8 cellular contexts compared by ENCODE assay signal in the genomic region with DNA sequence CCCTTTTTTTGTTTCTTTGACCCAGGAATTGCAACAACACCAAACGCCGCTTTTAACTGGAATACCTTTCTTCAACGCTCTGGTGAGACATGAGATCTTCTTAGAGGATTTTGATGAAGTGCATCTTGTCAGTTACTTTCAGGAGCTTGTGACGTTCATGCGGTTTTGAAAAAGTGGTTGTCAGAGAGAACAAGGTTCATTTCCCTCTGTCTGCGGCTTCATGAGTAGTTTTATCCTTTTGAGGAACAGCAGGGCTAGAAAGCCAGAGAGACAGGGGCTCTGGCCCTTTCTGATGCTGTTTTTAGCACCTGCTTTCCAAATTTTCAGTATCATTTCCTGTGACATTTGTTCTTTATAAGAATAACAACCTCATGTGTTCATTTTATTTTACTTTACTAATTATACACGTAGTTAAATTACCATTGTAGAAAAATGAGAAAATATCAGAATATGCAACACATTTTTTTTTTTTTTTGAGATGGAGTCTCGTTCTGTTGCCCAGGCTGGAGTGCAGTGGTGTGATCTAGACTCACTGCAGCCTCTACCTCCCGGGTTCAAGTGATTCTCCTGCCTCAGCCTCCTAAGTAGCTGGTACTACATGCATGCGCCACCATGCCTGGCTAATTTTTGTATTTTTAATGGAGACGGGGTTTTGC.
DNase-seq lines count a peak whose midpoint lies in the region; ATAC-seq and TF ChIP-seq lines count a peak whose summit lies in the region.

No MANE protein-coding gene starts in this region.

- H3K27ac Mint-ChIP-seq in CD4-positive, CD25-positive, alpha-beta regulatory T cell = peak overlapping the region in 1 of 3 donors; percentile 34

- no peaks in the 10 kb centered on the region for H3K9me3 ChIP-seq in CD4-positive, CD25-positive, alpha-beta regulatory T cell (ENCODE audit: control insufficient read depth in 2 of 2, low read length in 2 of 2)
- no peaks in the 10 kb centered on the region for H3K9me3 ChIP-seq in SK-N-SH

- WGBS in SK-N-SH (ENCODE audit: low lambda C conversion rate) = 45% methylated on average over 11 of the region's 11 CpGs

- CTCF ChIA-PET in SK-N-SH (lab: Yijun Ruan, JAX) = no interaction called here

- ATAC-seq in CD4-positive, CD25-positive, alpha-beta regulatory T cell (ENCODE audit: low read depth in 2 of 2) = no peak
- ATAC-seq in GM19372 (IDR thresholded peaks at IDR 0.05; ENCODE audit: low read depth, unreplicated experiment) (peak; percentile 83), HG03354 (IDR thresholded peaks at IDR 0.05; ENCODE audit: poor library complexity, severe bottlenecking, unreplicated experiment) (peak; percentile 98)

- peak overlapping the region in 1 of 4 donors; percentile 32 for H3K4me3 Mint-ChIP-seq in CD4-positive, CD25-positive, alpha-beta regulatory T cell

- TF ChIP-seq RAD21 in SK-N-SH (IDR thresholded peaks at IDR 0.05; ENCODE audit: low read length) = no peak

- H3K4me1 ChIP-seq in CD4-positive, CD25-positive, alpha-beta regulatory T cell (ENCODE audit: control insufficient read depth, insufficient read depth, low read length, poor library complexity, severe bottlenecking) = no peaks in the 10 kb centered on the region
- no peaks in the 10 kb centered on the region; a peak in 1 of 4 replicates for H3K4me1 ChIP-seq in SK-N-SH (ENCODE audit: control insufficient read depth in 1 of 2, insufficient read depth in 2 of 2, low read depth in 1 of 2, low read length in 1 of 2)

- no peaks in the 10 kb centered on the region for H3K27me3 ChIP-seq in CD4-positive, CD25-positive, alpha-beta regulatory T cell (ENCODE audit: control insufficient read depth, insufficient read depth, low read length)
- H3K27me3 ChIP-seq in SK-N-SH (ENCODE audit: insufficient read depth) = no peaks in the 10 kb centered on the region

- no peak for TF ChIP-seq EP300 in SK-N-SH (IDR thresholded peaks at IDR 0.05; ENCODE audit: borderline replicate concordance in 1 of 2, low read depth in 1 of 2, low read length in 1 of 2)

- no peak overlapping the region for H2AFZ ChIP-seq in SK-N-SH (ENCODE audit: low read depth)

- H3K27ac ChIP-seq in CD4-positive, CD25-positive, alpha-beta regulatory T cell (ENCODE audit: insufficient read depth, low read length, poor library complexity, severe bottlenecking) = no peak overlapping the region
- H3K27ac ChIP-seq in SK-N-SH (ENCODE audit: low read depth in 2 of 2, low read length in 1 of 2) = no peak overlapping the region

- no peaks in the 10 kb centered on the region for H3K36me3 ChIP-seq in CD4-positive, CD25-positive, alpha-beta regulatory T cell (ENCODE audit: control insufficient read depth, insufficient read depth, low read length)
- H3K36me3 ChIP-seq in SK-N-SH (replicated peaks in 1 of 2; ENCODE audit: control insufficient read depth in 1 of 2, insufficient read depth in 2 of 2, low read length in 1 of 2) = no peaks in the 10 kb centered on the region

- H3K27me3 Mint-ChIP-seq in CD4-positive, CD25-positive, alpha-beta regulatory T cell = no peaks in the 10 kb centered on the region

- POLR2A ChIA-PET in SK-N-SH (lab: Yijun Ruan, JAX) = no interaction called here

- TF ChIP-seq CTCF in SK-N-SH (IDR thresholded peaks at IDR 0.05) = no peak

- peaks cover 3 to 9% (median 7%) of the 10 kb centered on the region in 4 donors for H3K4me1 Mint-ChIP-seq in CD4-positive, CD25-positive, alpha-beta regulatory T cell

- no peaks in the 10 kb centered on the region for H3K79me2 ChIP-seq in SK-N-SH (ENCODE audit: insufficient read depth)

- H3K9ac ChIP-seq in SK-N-SH = no peak overlapping the region

- peaks cover 0 to 5% (median 0%) of the 10 kb centered on the region in 7 donors for H3K9me3 Mint-ChIP-seq in CD4-positive, CD25-positive, alpha-beta regulatory T cell

- DNase-seq in CD4-positive, CD25-positive, alpha-beta regulatory T cell = peak in 2 of 3 donors; percentile 21 to 78
- peak; percentile 24 to 50 for DNase-seq in activated T-cell treated with anti-CD3 and anti-CD28 coated beads, Interleukin-2, amount 50 U/mL, for 48 hours
- DNase-seq in SK-N-SH = no peak
- no peak for DNase-seq in SHP77 treated with DMSO at 0.1 percent for 48 hours (lab: John Stamatoyannopoulos, UW)
- no peak for DNase-seq in DMS 273 (lab: John Stamatoyannopoulos, UW; ENCODE audit: unreplicated experiment)
- DNase-seq in H4 (ENCODE audit: low spot score) = no peak

- no peak overlapping the region for H3K4me3 ChIP-seq in CD4-positive, CD25-positive, alpha-beta regulatory T cell (ENCODE audit: low read depth, low read length)
- H3K4me3 ChIP-seq in SK-N-SH (ENCODE audit: low read depth in 2 of 2, low read length in 1 of 2) = no peak overlapping the region

- H3K9me2 ChIP-seq in SK-N-SH = no peaks in the 10 kb centered on the region

- H4K20me1 ChIP-seq in SK-N-SH (ENCODE audit: insufficient read depth) = no peaks in the 10 kb centered on the region

- H3K4me2 ChIP-seq in SK-N-SH = no peak overlapping the region

- H3K36me3 Mint-ChIP-seq in CD4-positive, CD25-positive, alpha-beta regulatory T cell = no peaks in the 10 kb centered on the region

- no peaks in the 10 kb centered on the region for H3F3A ChIP-seq in SK-N-SH (replicated peaks; ENCODE audit: insufficient read depth)

TF ChIP-seq in SK-N-SH, 30 proteins besides CTCF, POLR2A, EP300 and RAD21:
- TF ChIP-seq, protein P1, sequence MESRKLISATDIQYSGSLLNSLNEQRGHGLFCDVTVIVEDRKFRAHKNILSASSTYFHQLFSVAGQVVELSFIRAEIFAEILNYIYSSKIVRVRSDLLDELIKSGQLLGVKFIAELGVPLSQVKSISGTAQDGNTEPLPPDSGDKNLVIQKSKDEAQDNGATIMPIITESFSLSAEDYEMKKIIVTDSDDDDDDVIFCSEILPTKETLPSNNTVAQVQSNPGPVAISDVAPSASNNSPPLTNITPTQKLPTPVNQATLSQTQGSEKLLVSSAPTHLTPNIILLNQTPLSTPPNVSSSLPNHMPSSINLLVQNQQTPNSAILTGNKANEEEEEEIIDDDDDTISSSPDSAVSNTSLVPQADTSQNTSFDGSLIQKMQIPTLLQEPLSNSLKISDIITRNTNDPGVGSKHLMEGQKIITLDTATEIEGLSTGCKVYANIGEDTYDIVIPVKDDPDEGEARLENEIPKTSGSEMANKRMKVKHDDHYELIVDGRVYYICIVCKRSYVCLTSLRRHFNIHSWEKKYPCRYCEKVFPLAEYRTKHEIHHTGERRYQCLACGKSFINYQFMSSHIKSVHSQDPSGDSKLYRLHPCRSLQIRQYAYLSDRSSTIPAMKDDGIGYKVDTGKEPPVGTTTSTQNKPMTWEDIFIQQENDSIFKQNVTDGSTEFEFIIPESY (IDR thresholded peaks at IDR 0.05; ENCODE audit: borderline replicate concordance, low read depth) = no peak
- TF ChIP-seq POLR2AphosphoS5 (IDR thresholded peaks at IDR 0.05; ENCODE audit: low read depth, low read length) = no peak
- TF ChIP-seq FOSL2 (IDR thresholded peaks at IDR 0.05; ENCODE audit: borderline replicate concordance, low read depth) = no peak
- no peak for TF ChIP-seq JUND (IDR thresholded peaks at IDR 0.05)
- TF ChIP-seq SMC3 (IDR thresholded peaks at IDR 0.05; ENCODE audit: low read depth, low read length) = no peak
- no peak for TF ChIP-seq TEAD4 (IDR thresholded peaks at IDR 0.05; ENCODE audit: borderline replicate concordance, insufficient read depth)
- TF ChIP-seq, protein P2, sequence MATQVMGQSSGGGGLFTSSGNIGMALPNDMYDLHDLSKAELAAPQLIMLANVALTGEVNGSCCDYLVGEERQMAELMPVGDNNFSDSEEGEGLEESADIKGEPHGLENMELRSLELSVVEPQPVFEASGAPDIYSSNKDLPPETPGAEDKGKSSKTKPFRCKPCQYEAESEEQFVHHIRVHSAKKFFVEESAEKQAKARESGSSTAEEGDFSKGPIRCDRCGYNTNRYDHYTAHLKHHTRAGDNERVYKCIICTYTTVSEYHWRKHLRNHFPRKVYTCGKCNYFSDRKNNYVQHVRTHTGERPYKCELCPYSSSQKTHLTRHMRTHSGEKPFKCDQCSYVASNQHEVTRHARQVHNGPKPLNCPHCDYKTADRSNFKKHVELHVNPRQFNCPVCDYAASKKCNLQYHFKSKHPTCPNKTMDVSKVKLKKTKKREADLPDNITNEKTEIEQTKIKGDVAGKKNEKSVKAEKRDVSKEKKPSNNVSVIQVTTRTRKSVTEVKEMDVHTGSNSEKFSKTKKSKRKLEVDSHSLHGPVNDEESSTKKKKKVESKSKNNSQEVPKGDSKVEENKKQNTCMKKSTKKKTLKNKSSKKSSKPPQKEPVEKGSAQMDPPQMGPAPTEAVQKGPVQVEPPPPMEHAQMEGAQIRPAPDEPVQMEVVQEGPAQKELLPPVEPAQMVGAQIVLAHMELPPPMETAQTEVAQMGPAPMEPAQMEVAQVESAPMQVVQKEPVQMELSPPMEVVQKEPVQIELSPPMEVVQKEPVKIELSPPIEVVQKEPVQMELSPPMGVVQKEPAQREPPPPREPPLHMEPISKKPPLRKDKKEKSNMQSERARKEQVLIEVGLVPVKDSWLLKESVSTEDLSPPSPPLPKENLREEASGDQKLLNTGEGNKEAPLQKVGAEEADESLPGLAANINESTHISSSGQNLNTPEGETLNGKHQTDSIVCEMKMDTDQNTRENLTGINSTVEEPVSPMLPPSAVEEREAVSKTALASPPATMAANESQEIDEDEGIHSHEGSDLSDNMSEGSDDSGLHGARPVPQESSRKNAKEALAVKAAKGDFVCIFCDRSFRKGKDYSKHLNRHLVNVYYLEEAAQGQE (IDR thresholded peaks at IDR 0.05; ENCODE audit: low read depth, low read length) = no peak
- no peak for TF ChIP-seq NRF1 (IDR thresholded peaks at IDR 0.05; ENCODE audit: low read depth, low read length)
- no peak for TF ChIP-seq FOXJ3 (CRISPR knock-in tag; IDR thresholded peaks at IDR 0.05)
- TF ChIP-seq ELF1 (IDR thresholded peaks at IDR 0.05) = no peak

Comparison
In these comparisons a context has a peak if more than half of its experiments do, and no peak if none do; other contexts are left out.
1. ATAC-seq: peak in GM19372 (single experiment) and HG03354 (single experiment); none in CD4-positive, CD25-positive, alpha-beta regulatory T cell (0 of 2).
2. DNase-seq: peak in CD4-positive, CD25-positive, alpha-beta regulatory T cell (2 of 3) and activated T-cell treated with anti-CD3 and anti-CD28 coated beads, Interleukin-2, amount 50 U/mL, for 48 hours (2 of 2); none in SK-N-SH (single experiment), SHP77 treated with DMSO at 0.1 percent for 48 hours (single experiment), DMS 273 (single experiment) and H4 (single experiment).